9 cellular contexts compared by ENCODE assay signal in the genomic region with DNA sequence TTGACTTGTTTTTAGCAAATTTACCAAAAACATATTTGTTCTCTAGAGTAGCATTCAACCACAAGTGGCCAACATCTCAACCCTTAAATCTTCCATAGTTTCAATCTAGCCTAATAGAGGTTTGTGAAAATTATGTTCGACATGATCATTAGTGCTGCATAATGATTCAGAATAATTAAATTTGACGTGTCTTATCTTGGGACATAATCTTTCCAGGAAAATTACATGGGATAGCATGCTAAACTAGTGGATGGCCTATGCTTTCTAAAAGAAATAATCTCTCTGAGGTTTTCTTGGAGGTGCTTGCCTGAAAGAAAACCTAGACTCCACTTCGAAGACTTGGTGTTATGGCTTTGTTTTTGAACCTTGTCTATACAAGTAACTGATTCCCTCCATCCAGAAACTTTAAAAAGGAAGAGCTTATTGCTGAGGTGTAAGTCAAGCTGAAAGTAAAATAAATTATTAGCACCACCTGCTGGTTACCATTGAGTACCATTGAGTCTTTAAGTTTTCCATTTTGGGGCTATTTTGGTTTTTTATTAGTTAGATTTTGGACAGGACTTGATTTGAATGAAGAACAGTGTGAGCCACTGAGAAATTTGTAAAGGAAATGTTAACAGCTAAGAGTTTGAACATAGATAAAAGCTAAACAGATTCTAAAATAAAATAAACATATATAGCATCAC. TPM values are rescaled to one million over a fixed set of nuclear protein-coding genes. Genes with fewer than 3 reads are reported as not detected.
DNase-seq lines count a peak whose midpoint lies in the region; ATAC-seq, FAIRE-seq and TF ChIP-seq lines count a peak whose summit lies in the region.
"Had no signal": no experiment of that assay in that cellular context is flagged by ENCODE, and none has a peak within 500 bp of the region (broad histone marks: within the 10 kb centered on the region; RNA-seq: fewer than 3 reads in every experiment).

No MANE protein-coding gene starts in this region.

- peak; percentile 63 for TF ChIP-seq CTCF in A673 (conservative IDR thresholded peaks at IDR 0.05; ENCODE audit: low read depth, low read length)

- no peaks in the 10 kb centered on the region for H3K27me3 ChIP-seq in A673 (replicated peaks; ENCODE audit: insufficient read depth, low read depth, low read length, poor library complexity)
- H3K27me3 ChIP-seq in small intestine (ENCODE audit: control insufficient read depth in 2 of 2, insufficient read depth in 2 of 2, low read length in 2 of 2): no peaks in the 10 kb centered on the region

- H3K27ac ChIP-seq in A673 (ENCODE audit: low read depth, low read length, poor library complexity, severe bottlenecking): no peak overlapping the region
- no peak overlapping the region for H3K27ac ChIP-seq in small intestine (ENCODE audit: low read depth in 1 of 2, low read length in 1 of 2)

- intact Hi-C loops in A673 (cut with micrococcal nuclease; ENCODE audit: unreplicated experiment): loop anchor here (1.0 to 5.0 kb wide), 2 partner anchors 232 to 461 kb away; no protein-coding TSS in a partner anchor

- 67 to 71% (median 71%) methylated on average over 3 of the region's 3 CpGs for WGBS in small intestine, 3 donors

- CTCF ChIA-PET in A673 (lab: Charles Lee): interaction anchor here (0.6 to 1.7 kb wide), 5 partner anchors 12 to 474 kb away, joined by 3 to 15 read pairs (median 3); no protein-coding TSS in a partner anchor

- no peak for TF ChIP-seq POLR2A in GM18505 (IDR thresholded peaks at IDR 0.05; ENCODE audit: borderline replicate concordance, extremely low read depth, insufficient read depth, insufficient read length)

- DNase-seq in A673 (ENCODE audit: low spot score) (peak; percentile 56), NOMO-1 treated with DMSO at 0.1 percent for 48 hours (lab: John Stamatoyannopoulos, UW; ENCODE audit: unreplicated experiment) (peak; percentile 27), dermis blood vessel endothelial cell (peak; percentile 64), pons (ENCODE audit: low spot score) (peak; percentile 37), small intestine (no peak)

- no TSS peak for BruUV-seq in A673 (replicated peaks; lab: Mats Ljungman, UMichigan)

- peak; percentile 85 for FAIRE-seq in G401.6 (lab: Jason Lieb, UNC)
- no peak for FAIRE-seq in small intestine (lab: Jason Lieb, UNC)
- FAIRE-seq: endometrium had no signal

- peaks cover 49% of the 10 kb centered on the region for H3K36me3 ChIP-seq in A673 (ENCODE audit: insufficient read depth, low read length, poor library complexity, severe bottlenecking)
- peaks cover 12 to 26% of the 10 kb centered on the region in 2 donors for H3K36me3 ChIP-seq in small intestine (ENCODE audit: control insufficient read depth in 2 of 2, insufficient read depth in 2 of 2, low read length in 2 of 2)

- H3K9me3 ChIP-seq in A673 (ENCODE audit: low read depth, low read length, poor library complexity, severe bottlenecking) (no peaks in the 10 kb centered on the region), small intestine (ENCODE audit: control insufficient read depth, low read depth) (no peaks in the 10 kb centered on the region)

- POLR2A ChIA-PET in A673 (lab: Charles Lee; ENCODE audit: low non-redundant PET): no interaction called here

- peaks cover 11% of the 10 kb centered on the region for H3K4me1 ChIP-seq in A673 (ENCODE audit: insufficient read depth, low read length, poor library complexity, severe bottlenecking)
- no peaks in the 10 kb centered on the region for H3K4me1 ChIP-seq in small intestine (ENCODE audit: control insufficient read depth in 2 of 2, insufficient read depth in 1 of 2, low read depth in 1 of 2, low read length in 1 of 2)

- ATAC-seq in HG02678 (IDR thresholded peaks at IDR 0.05; ENCODE audit: unreplicated experiment) (no peak), GM18505 (IDR thresholded peaks at IDR 0.05; ENCODE audit: unreplicated experiment) (no peak)

- no peak overlapping the region for H3K4me3 ChIP-seq in A673 (ENCODE audit: low read depth, low read length, poor library complexity, severe bottlenecking)
- no peak overlapping the region for H3K4me3 ChIP-seq in small intestine (ENCODE audit: low read depth in 1 of 2, low read length in 2 of 2)

RNA-seq across cellular contexts. Expression of gene COX7A2L, which starts 32.7 kb away (rescaled TPM):
- total RNA-seq in A673 (2021): 85.2 and 85.4 TPM in 2 replicates
- total RNA-seq in dermis blood vessel endothelial cell: 116 and 230 TPM in 2 replicates
- polyA plus RNA-seq in small intestine: 100 to 1,000 TPM; 144 to 175 (median 171) TPM
